In the genomic region with DNA sequence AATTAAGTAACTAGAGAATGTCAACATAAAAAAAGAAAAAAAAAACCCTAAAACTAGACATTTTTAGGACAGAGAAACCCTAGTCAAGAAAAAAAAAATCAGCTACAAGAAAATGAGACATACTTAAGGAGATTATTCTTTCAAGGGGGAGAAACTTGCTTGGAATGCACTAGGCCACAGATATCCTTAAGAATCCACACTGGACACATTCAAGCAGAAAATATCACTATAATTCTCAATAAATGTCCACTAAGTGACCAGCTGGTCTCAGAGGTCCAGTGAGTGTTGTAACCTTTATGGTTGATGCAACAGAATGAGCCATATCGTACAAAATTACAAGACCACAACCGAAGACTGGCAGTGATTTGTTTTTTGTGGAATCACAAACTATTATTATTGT, we compare ENCODE assay signal across 27 cellular contexts. TPM values are rescaled to one million over a fixed set of nuclear protein-coding genes. Genes with fewer than 3 reads are reported as not detected.
"Had no signal": no experiment of that assay in that cellular context is flagged by ENCODE, and none has a peak within 500 bp of the region (broad histone marks: within the 10 kb centered on the region; RNA-seq: fewer than 3 reads in every experiment).

No MANE protein-coding gene starts in this region.

- H3K27me3 ChIP-seq: body of pancreas, cardiac muscle cell, neural progenitor cell, spleen, upper lobe of left lung had no signal

- H2AFZ ChIP-seq: neural progenitor cell had no signal

- H3K4me3 ChIP-seq: body of pancreas, cardiac muscle cell, neural progenitor cell, spleen, upper lobe of left lung had no signal

- H3K36me3 ChIP-seq: cardiac muscle cell, neural progenitor cell, spleen, upper lobe of left lung, WERI-Rb-1 had no signal

- DNase-seq: activated CD4-positive, alpha-beta T cell treated with anti-CD3 and anti-CD28 coated beads for 1 hour; activated gamma-delta T cell treated with Interleukin-2 at 50 U/mL for 16 hours; activated T-cell treated with anti-CD3 and anti-CD28 coated beads, Interleukin-2, amount 50 U/mL, for 1 hour; amniotic stem cell; body of pancreas; effector CD8-positive, alpha-beta T cell; erythroblast; hippocampal formation; left ventricle myocardium superior; mammary epithelial cell; naive thymus-derived CD8-positive, alpha-beta T cell; retina; spleen; stimulated activated CD4-positive, alpha-beta T cell treated with anti-CD3 and anti-CD28 coated beads, Interleukin-4, amount 100 ng/mL, for 24 hours; stimulated activated naive CD4-positive, alpha-beta T cell treated with Interleukin-2 at 50 U/mL for 16 hours; T-cell; upper lobe of left lung; WERI-Rb-1 had no signal

- H3K4me1 ChIP-seq: body of pancreas, neural progenitor cell, spleen, upper lobe of left lung had no signal

- H3K9me3 ChIP-seq: body of pancreas, spleen, upper lobe of left lung had no signal

- H3K4me2 ChIP-seq: neural progenitor cell had no signal

- ATAC-seq: activated naive CD4-positive, alpha-beta T cell treated with anti-CD3 and anti-CD28 coated beads, Interleukin-2, amount 50 U/mL, for 72 hours; body of pancreas; left ventricle myocardium superior; naive thymus-derived CD8-positive, alpha-beta T cell; T-cell had no signal

- H3K9ac ChIP-seq: neural progenitor cell had no signal

- H3K27ac ChIP-seq: body of pancreas, cardiac muscle cell, neural progenitor cell, spleen, upper lobe of left lung, WERI-Rb-1 had no signal

RNA-seq across cellular contexts. Expression of gene IBSP, which starts 15.6 kb away (rescaled TPM):
- total RNA-seq: activated naive CD4-positive, alpha-beta T cell treated with anti-CD3 and anti-CD28 coated beads, Interleukin-2, amount 50 U/mL, for 72 hours; body of pancreas; cardiac muscle cell; fibroblast of lung; frontal cortex; left ventricle myocardium superior; mammary epithelial cell; mesothelial cell of epicardium; naive thymus-derived CD8-positive, alpha-beta T cell; osteocyte; progenitor cell of endocrine pancreas; spleen; subcutaneous adipose tissue; T-cell; upper lobe of left lung had no signal
- polyA plus RNA-seq: cardiac muscle cell; fibroblast of lung; mammary epithelial cell; naive thymus-derived CD8-positive, alpha-beta T cell; spleen had no signal

RNA-seq across cellular contexts. Expression of gene MEPE, which starts 49.0 kb away (rescaled TPM):
- total RNA-seq: activated naive CD4-positive, alpha-beta T cell treated with anti-CD3 and anti-CD28 coated beads, Interleukin-2, amount 50 U/mL, for 72 hours; body of pancreas; cardiac muscle cell; fibroblast of lung; left ventricle myocardium superior; mammary epithelial cell; mesothelial cell of epicardium; naive thymus-derived CD8-positive, alpha-beta T cell; osteocyte; progenitor cell of endocrine pancreas; spleen; subcutaneous adipose tissue; T-cell; upper lobe of left lung had no signal
- polyA plus RNA-seq: cardiac muscle cell; fibroblast of lung; mammary epithelial cell; naive thymus-derived CD8-positive, alpha-beta T cell; spleen had no signal
